In the genomic region with DNA sequence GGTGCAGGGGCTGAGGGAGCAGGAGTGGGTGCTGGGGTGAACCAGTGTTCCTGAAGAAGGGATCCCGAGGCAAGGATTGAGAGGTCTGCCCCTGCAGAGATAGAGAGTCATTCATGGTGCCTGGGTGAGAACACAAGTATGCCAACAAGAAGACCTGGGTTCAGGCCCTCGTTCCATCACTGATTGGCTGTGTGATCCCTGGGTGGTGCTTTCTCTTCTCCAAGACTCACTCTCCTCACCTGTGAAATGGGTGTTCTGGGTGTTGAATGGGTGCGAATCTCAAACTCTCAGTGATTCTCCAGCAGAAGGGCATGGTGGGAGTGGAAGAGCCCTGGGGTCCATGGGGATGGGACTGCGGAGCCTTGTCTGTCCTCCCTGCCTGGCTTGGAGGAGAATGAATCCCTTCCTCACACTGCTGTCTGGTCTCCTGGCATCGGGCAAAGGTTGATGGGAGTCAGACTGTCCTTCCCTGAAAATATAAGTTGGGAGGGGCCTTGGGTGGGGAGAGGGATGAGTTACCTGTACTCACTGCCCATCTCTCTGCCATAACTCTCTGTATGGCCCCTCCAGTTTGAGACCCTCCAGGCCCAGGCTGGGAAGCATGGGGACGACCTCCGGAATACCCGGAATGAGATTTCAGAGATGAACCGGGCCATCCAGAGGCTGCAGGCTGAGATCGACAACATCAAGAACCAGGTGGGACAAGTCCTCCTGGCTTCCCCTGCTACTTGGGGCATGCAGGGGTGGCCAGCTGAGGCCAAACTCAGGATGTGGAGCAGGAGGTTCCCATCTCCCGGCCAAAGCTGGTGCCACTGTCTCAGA, we compare ENCODE assay signal across 19 cellular contexts. TPM values are rescaled to one million over a fixed set of nuclear protein-coding genes. Genes with fewer than 3 reads are reported as not detected.
DNase-seq lines count a peak whose midpoint lies in the region; FAIRE-seq and TF ChIP-seq lines count a peak whose summit lies in the region.
"Had no signal": no experiment of that assay in that cellular context is flagged by ENCODE, and none has a peak within 500 bp of the region (broad histone marks: within the 10 kb centered on the region; RNA-seq: fewer than 3 reads in every experiment).

No MANE protein-coding gene starts in this region.

- peak overlapping the region; percentile 100 for H3K27ac Mint-ChIP-seq in T-helper 1 cell treated with Interleukin-12 subunit alpha and Interleukin-12 subunit beta and Interleukin-4 antibody, amounts not matched to agents 30 μg/mL and 1 μg/mL, for 36 hours
- H3K27ac Mint-ChIP-seq: endodermal cell had no signal

- intact Hi-C loops in endothelial cell of umbilical vein (cut with micrococcal nuclease), result no loop called here
- intact Hi-C loops in spleen (cut with DNase I; ENCODE audit: low total_unique reads), result no loop called here

- H3K9ac ChIP-seq in OCI-LY3 (ENCODE audit: low read length), result no peak overlapping the region; the same call in 1 of the 2 replicates
- H3K9ac ChIP-seq in endothelial cell of umbilical vein (replicated peaks; ENCODE audit: extremely low read depth, insufficient read depth, low read length), result no peak overlapping the region

- H3K27me3 ChIP-seq in OCI-LY3 (ENCODE audit: low read depth, low read length) (no peaks in the 10 kb centered on the region), endothelial cell of umbilical vein (ENCODE audit: control insufficient read depth in 2 of 2, insufficient read depth in 2 of 2, low read length in 2 of 2) (no peaks in the 10 kb centered on the region), spleen (replicated peaks in 1 of 7) (peaks cover 0 to 10% (median 0%) of the 10 kb centered on the region in 7 donors)

- peaks cover 20% of the 10 kb centered on the region for H3K36me3 Mint-ChIP-seq in T-helper 1 cell treated with Interleukin-12 subunit alpha and Interleukin-12 subunit beta and Interleukin-4 antibody, amounts not matched to agents 30 μg/mL and 1 μg/mL, for 36 hours (ENCODE audit: low read depth)
- H3K36me3 Mint-ChIP-seq: natural killer cell had no signal

- no TSS peak for BruUV-seq in endothelial cell of umbilical vein (replicated peaks; lab: Mats Ljungman, UMichigan)

- H3K4me3 Mint-ChIP-seq in T-helper 1 cell treated with Interleukin-12 subunit alpha and Interleukin-12 subunit beta and Interleukin-4 antibody, amounts not matched to agents 30 μg/mL and 1 μg/mL, for 36 hours, result no peak overlapping the region
- H3K4me3 Mint-ChIP-seq: endodermal cell, natural killer cell had no signal

- H4K20me1 ChIP-seq in OCI-LY3 (ENCODE audit: insufficient read depth, low read length), result no peaks in the 10 kb centered on the region
- H4K20me1 ChIP-seq in endothelial cell of umbilical vein (replicated peaks; ENCODE audit: control insufficient read depth, extremely low read depth, insufficient read depth, low read length), result no peaks in the 10 kb centered on the region

- no peaks in the 10 kb centered on the region for H3K9me3 Mint-ChIP-seq in T-helper 1 cell treated with Interleukin-12 subunit alpha and Interleukin-12 subunit beta and Interleukin-4 antibody, amounts not matched to agents 30 μg/mL and 1 μg/mL, for 36 hours
- H3K9me3 Mint-ChIP-seq: endodermal cell, natural killer cell had no signal

- CTCF ChIA-PET in endothelial cell of umbilical vein (lab: Charles Lee), result interaction anchor here (0.8 to 2.2 kb wide), 4 partner anchors 9 to 39 kb away, joined by 3 to 10 read pairs (median 4); a partner anchor contains a TSS

- H3K27me3 Mint-ChIP-seq in T-helper 1 cell treated with Interleukin-12 subunit alpha and Interleukin-12 subunit beta and Interleukin-4 antibody, amounts not matched to agents 30 μg/mL and 1 μg/mL, for 36 hours (ENCODE audit: low read depth), result peaks cover 12% of the 10 kb centered on the region

- dilution Hi-C loops in endothelial cell of umbilical vein (cut with MboI; ENCODE audit: extremely low pct_ligation_motif_present, low sequenced_read_pairs), result no loop called here

- H3K4me1 Mint-ChIP-seq in T-helper 1 cell treated with Interleukin-12 subunit alpha and Interleukin-12 subunit beta and Interleukin-4 antibody, amounts not matched to agents 30 μg/mL and 1 μg/mL, for 36 hours (ENCODE audit: low read depth), result peaks cover 55% of the 10 kb centered on the region

- H3K79me2 ChIP-seq in OCI-LY3 (ENCODE audit: low read length) (no peaks in the 10 kb centered on the region), endothelial cell of umbilical vein (ENCODE audit: control insufficient read depth, insufficient read depth, low read length) (no peaks in the 10 kb centered on the region)

- 89 to 96% (median 94%) methylated on average over 9 to 11 of the region's 11 CpGs for WGBS in spleen, 5 donors

- H3K4me2 ChIP-seq in OCI-LY3 (ENCODE audit: low read length) (peak overlapping the region; percentile 89; the same call in 1 of the 2 replicates), endothelial cell of umbilical vein (ENCODE audit: insufficient read depth, low read length) (no peak overlapping the region)
- H3K4me2 ChIP-seq: smooth muscle cell had no signal

- H3K36me3 ChIP-seq in OCI-LY3 (replicated peaks; ENCODE audit: low read depth, low read length) (no peaks in the 10 kb centered on the region), endothelial cell of umbilical vein (ENCODE audit: control insufficient read depth in 2 of 2, extremely low read depth in 1 of 2, insufficient read depth in 2 of 2, low read length in 2 of 2) (peaks cover 0 to 5% of the 10 kb centered on the region in 2 experiments), spleen (no peaks in the 10 kb centered on the region)

- no peaks in the 10 kb centered on the region for H3K9me1 ChIP-seq in endothelial cell of umbilical vein (replicated peaks; ENCODE audit: control insufficient read depth, extremely low read depth, insufficient read depth, low read length)

- no peaks in the 10 kb centered on the region for H3K9me3 ChIP-seq in OCI-LY3 (ENCODE audit: insufficient read depth, low read length)
- no peaks in the 10 kb centered on the region for H3K9me3 ChIP-seq in endothelial cell of umbilical vein (replicated peaks; ENCODE audit: control insufficient read depth, insufficient read depth, low read length)
- no peaks in the 10 kb centered on the region for H3K9me3 ChIP-seq in spleen

- H3K4me3 ChIP-seq in OCI-LY3 (ENCODE audit: low read length), result no peak overlapping the region
- no peak overlapping the region for H3K4me3 ChIP-seq in endothelial cell of umbilical vein (replicated peaks in 1 of 3; ENCODE audit: insufficient read depth in 1 of 3, low read depth in 1 of 3, low read length in 3 of 3)
- no peak overlapping the region for H3K4me3 ChIP-seq in spleen
- H3K4me3 ChIP-seq: smooth muscle cell had no signal

- POLR2A ChIA-PET in endothelial cell of umbilical vein (lab: Charles Lee), result no interaction called here

- TF ChIP-seq CTCF in OCI-LY3 (IDR thresholded peaks at IDR 0.05; ENCODE audit: low read depth, low read length) (no peak), endothelial cell of umbilical vein (IDR thresholded peaks at IDR 0.05; ENCODE audit: extremely low read depth in 1 of 2, insufficient read depth in 1 of 2, low read depth in 1 of 2, low read length in 2 of 2) (no peak), spleen (IDR thresholded peaks at IDR 0.05 in 8 of 11, conservative IDR thresholded peaks at IDR 0.05 in 3 of 11) (no peak)

- no peak for FAIRE-seq in endothelial cell of umbilical vein (lab: Jason Lieb, UNC)

- H3K4me1 ChIP-seq in OCI-LY3 (ENCODE audit: low read length) (peaks cover 49% of the 10 kb centered on the region), endothelial cell of umbilical vein (ENCODE audit: control insufficient read depth, extremely low read depth, insufficient read depth, low read length) (peaks cover 23% of the 10 kb centered on the region), spleen (peaks cover 7 to 25% (median 13%) of the 10 kb centered on the region in 6 donors)

- peak overlapping the region; percentile 57; the same call in 1 of the 2 replicates for H2AFZ ChIP-seq in OCI-LY3 (ENCODE audit: low read depth, low read length)
- H2AFZ ChIP-seq in endothelial cell of umbilical vein (ENCODE audit: low read depth, low read length), result no peak overlapping the region

- TF ChIP-seq POLR2A in endothelial cell of umbilical vein (IDR thresholded peaks at IDR 0.05; ENCODE audit: low read depth, low read length) (peak; percentile 38), spleen (IDR thresholded peaks at IDR 0.05) (no peak)

- peak overlapping the region; percentile 81 for H3K27ac ChIP-seq in OCI-LY3 (ENCODE audit: low read length)
- no peak overlapping the region for H3K27ac ChIP-seq in endothelial cell of umbilical vein (ENCODE audit: insufficient read depth, low read depth, low read length)
- no peak overlapping the region for H3K27ac ChIP-seq in spleen
- H3K27ac ChIP-seq: HL-60 had no signal

- DNase-seq in T-helper 1 cell (no peak), endothelial cell of umbilical vein (ENCODE audit: low read depth, low spot score) (no peak), spleen (peak; percentile 16), DMS114 treated with DMSO at 0.1 percent for 48 hours (lab: John Stamatoyannopoulos, UW; ENCODE audit: unreplicated experiment) (no peak), Ammon's horn (ENCODE audit: low spot score) (no peak)
- DNase-seq in stimulated activated CD4-positive, alpha-beta T cell treated with anti-CD3 and anti-CD28 coated beads, Interleukin-15, amount 100 ng/mL, for 24 hours, result no peak
- DNase-seq: activated gamma-delta T cell treated with Interleukin-2 at 50 U/mL for 16 hours; endodermal cell; mesendoderm; natural killer cell; NCI-H2081 treated with DMSO at 0.1 percent for 48 hours; stimulated activated CD8-positive, alpha-beta memory T cell treated with anti-CD3 and anti-CD28 coated beads, Interleukin-4, amount 100 ng/mL, for 48 hours had no signal

RNA-seq across cellular contexts. Expression of a gene that starts 9.6 kb away (rescaled TPM):
- total RNA-seq in endothelial cell of umbilical vein (293 and 420 TPM in 2 replicates), spleen (1 to 10 TPM in 1 of 7 donors, under 1 TPM in 3, not detected in 3; 0.73 to 1.5 (median 0.83) TPM)
- polyA plus RNA-seq in endothelial cell of umbilical vein (120 and 131 TPM in 2 replicates), spleen (1 to 10 TPM; 1.2 to 1.9 (median 1.6) TPM)
- polyA plus RNA-seq in endothelial cell of umbilical vein (2011; cell fraction: cytosol; rRNA removed), result 170 and 179 TPM in 2 replicates
- polyA plus RNA-seq in endothelial cell of umbilical vein (2011; cell fraction: nucleus; rRNA removed), result 202 and 253 TPM in 2 replicates
- 398 and 588 TPM in 2 replicates for polyA plus RNA-seq in endothelial cell of umbilical vein (2012)
- polyA minus RNA-seq in endothelial cell of umbilical vein, result 110 and 113 TPM in 2 replicates
- 331 TPM for polyA minus RNA-seq in endothelial cell of umbilical vein (2011; cell fraction: cytosol; rRNA and poly(A)+ RNA removed)
- 34.1 and 37.4 TPM in 2 replicates for polyA minus RNA-seq in endothelial cell of umbilical vein (2011; cell fraction: nucleus; rRNA and poly(A)+ RNA removed)
- total RNA-seq: temporal lobe had no signal

RNA-seq across cellular contexts. Expression of a gene that starts 31.8 kb away (rescaled TPM):
- total RNA-seq in endothelial cell of umbilical vein, result not detected in 2 replicates
- not detected in 2 replicates for polyA plus RNA-seq in endothelial cell of umbilical vein
- not detected in 2 replicates for polyA plus RNA-seq in endothelial cell of umbilical vein (2011; cell fraction: cytosol; rRNA removed)
- 0.06 TPM in 1 of 2 replicates, not detected in the other for polyA plus RNA-seq in endothelial cell of umbilical vein (2011; cell fraction: nucleus; rRNA removed)
- polyA plus RNA-seq in endothelial cell of umbilical vein (2012), result not detected in 2 replicates
- polyA minus RNA-seq in endothelial cell of umbilical vein, result not detected in 2 replicates
- polyA minus RNA-seq in endothelial cell of umbilical vein (2011; cell fraction: cytosol; rRNA and poly(A)+ RNA removed), result 1.2 TPM
- polyA minus RNA-seq in endothelial cell of umbilical vein (2011; cell fraction: nucleus; rRNA and poly(A)+ RNA removed), result not detected in 2 replicates
- total RNA-seq in spleen, result under 1 TPM in 2 of 7 donors, not detected in 5; 0.17 to 0.26 TPM
- polyA plus RNA-seq in spleen, result under 1 TPM in 2 of 3 donors, not detected in 1; 0.08 to 0.09 TPM
- total RNA-seq: A673, endodermal cell, posterior vena cava, smooth muscle cell had no signal
- polyA plus RNA-seq: smooth muscle cell had no signal

RNA-seq across cellular contexts. Expression of a gene that starts 48.7 kb away (rescaled TPM):
- not detected in 2 replicates for total RNA-seq in endothelial cell of umbilical vein
- not detected in 2 replicates for polyA plus RNA-seq in endothelial cell of umbilical vein
- polyA plus RNA-seq in endothelial cell of umbilical vein (2011; cell fraction: cytosol; rRNA removed), result not detected in 2 replicates
- not detected in 2 replicates for polyA plus RNA-seq in endothelial cell of umbilical vein (2011; cell fraction: nucleus; rRNA removed)
- polyA plus RNA-seq in endothelial cell of umbilical vein (2012), result not detected in 2 replicates
- polyA minus RNA-seq in endothelial cell of umbilical vein, result not detected in 2 replicates
- not detected for polyA minus RNA-seq in endothelial cell of umbilical vein (2011; cell fraction: cytosol; rRNA and poly(A)+ RNA removed)
- not detected in 2 replicates for polyA minus RNA-seq in endothelial cell of umbilical vein (2011; cell fraction: nucleus; rRNA and poly(A)+ RNA removed)
- not detected for total RNA-seq in spleen
- polyA plus RNA-seq in spleen, result under 1 TPM in 2 of 3 donors, not detected in 1; 0.05 to 0.37 TPM
- total RNA-seq: endodermal cell, posterior vena cava, temporal lobe had no signal

RNA-seq across cellular contexts. Expression of a gene that starts 50.8 kb away (rescaled TPM):
- total RNA-seq in endothelial cell of umbilical vein, result 21.7 and 23.7 TPM in 2 replicates
- 12.3 and 13.6 TPM in 2 replicates for polyA plus RNA-seq in endothelial cell of umbilical vein
- 14.2 and 14.7 TPM in 2 replicates for polyA plus RNA-seq in endothelial cell of umbilical vein (2011; cell fraction: cytosol; rRNA removed)
- polyA plus RNA-seq in endothelial cell of umbilical vein (2011; cell fraction: nucleus; rRNA removed), result 21.6 and 24.7 TPM in 2 replicates
- polyA plus RNA-seq in endothelial cell of umbilical vein (2012), result 6.5 and 10.4 TPM in 2 replicates
- polyA minus RNA-seq in endothelial cell of umbilical vein, result 11.6 and 14.8 TPM in 2 replicates
- polyA minus RNA-seq in endothelial cell of umbilical vein (2011; cell fraction: cytosol; rRNA and poly(A)+ RNA removed), result 68.4 TPM
- polyA minus RNA-seq in endothelial cell of umbilical vein (2011; cell fraction: nucleus; rRNA and poly(A)+ RNA removed), result 5.7 and 6.3 TPM in 2 replicates
- total RNA-seq in spleen, result under 1 TPM in 2 of 7 donors, not detected in 5; 0.17 to 0.37 TPM
- under 1 TPM in 1 of 3 donors, not detected in 2; 0.03 TPM for polyA plus RNA-seq in spleen
- total RNA-seq: natural killer cell had no signal

Comparison
In these comparisons a context has a peak if more than half of its experiments do, and no peak if none do; other contexts are left out.
1. RNA of a gene that starts 9.6 kb away (total RNA-seq): 293 to 420 TPM in endothelial cell of umbilical vein; 0.73 to 1.5 TPM in spleen; every median in the first group is over 100 times any median in the second.